Comparison of ENCODE assay signal across 8 cellular contexts in the genomic region with DNA sequence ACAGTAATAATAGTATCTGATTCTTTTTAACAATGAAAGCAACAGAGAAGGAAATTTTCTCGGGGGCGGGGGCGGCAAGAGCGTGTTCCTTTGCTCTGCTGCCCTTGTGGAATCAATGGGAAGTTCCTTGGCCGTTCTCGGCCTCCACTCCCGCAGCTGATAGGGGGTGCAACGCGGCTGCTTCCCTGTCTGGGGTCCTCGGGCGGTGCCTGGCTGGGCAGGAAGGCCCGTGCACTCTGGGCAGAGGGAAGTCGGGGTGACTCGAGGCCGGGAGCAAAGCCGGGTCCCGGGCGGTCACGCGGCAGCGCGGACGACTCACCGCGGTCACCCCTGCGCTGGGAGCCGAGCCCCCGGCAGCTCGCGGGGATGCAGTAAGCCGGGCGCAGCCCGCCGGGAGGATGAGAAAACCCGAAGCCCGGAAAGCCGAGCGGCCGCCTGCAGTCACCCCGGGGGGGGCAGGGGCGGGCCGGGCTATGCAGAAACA. TPM values are rescaled to one million over a fixed set of nuclear protein-coding genes. Genes with fewer than 3 reads are reported as not detected.
DNase-seq lines count a peak whose midpoint lies in the region; ATAC-seq and TF ChIP-seq lines count a peak whose summit lies in the region.

No MANE protein-coding gene starts in this region.

- peak overlapping the region; percentile 62 for H3K9ac ChIP-seq in mesendoderm (ENCODE audit: low read length)

- H3K27me3 ChIP-seq in H7 (ENCODE audit: control insufficient read depth, insufficient read depth, low read length), result no peaks in the 10 kb centered on the region; the same call in 1 of the 2 replicates
- no peaks in the 10 kb centered on the region for H3K27me3 ChIP-seq in mesendoderm (ENCODE audit: insufficient read depth, low read length, poor library complexity)

- no CpG with 5 or more reads among the region's 42 CpGs for WGBS in mesendoderm (ENCODE audit: extremely low coverage, insufficient coverage, low lambda C conversion rate)

- 0 out of 2 replicates have a peak, but pooled peaks have one; percentile 9 for TF ChIP-seq CTCF in AG10803 (conservative IDR thresholded peaks at IDR 0.05; ENCODE audit: low read length)
- TF ChIP-seq CTCF in astrocyte of the spinal cord (IDR thresholded peaks at IDR 0.05; ENCODE audit: low read depth, low read length), result no peak
- no peak for TF ChIP-seq CTCF in GM10266 (IDR thresholded peaks at IDR 0.05; ENCODE audit: control insufficient read depth, insufficient read depth, low read depth, missing control alignments)
- TF ChIP-seq CTCF in GM10248 (IDR thresholded peaks at IDR 0.05; ENCODE audit: control extremely low read depth, extremely low read depth, low read depth, missing control alignments), result no peak

- no peaks in the 10 kb centered on the region for H3K79me2 ChIP-seq in mesendoderm (ENCODE audit: control insufficient read depth, insufficient read depth, low read length)

- H4K5ac ChIP-seq in mesendoderm (ENCODE audit: low read length), result no peak overlapping the region

- POLR2A ChIA-PET in GM10248 (lab: Yijun Ruan, JAX), result no interaction called here

- peak overlapping the region; percentile 49 for H3K27ac ChIP-seq in mesendoderm (ENCODE audit: low read depth, low read length)

- no peak overlapping the region for H2AK5ac ChIP-seq in mesendoderm (ENCODE audit: low read length)

- no peak overlapping the region for H3K23ac ChIP-seq in mesendoderm (ENCODE audit: low read length)

- no peak overlapping the region for H4K8ac ChIP-seq in mesendoderm (ENCODE audit: low read depth, low read length)

- no peak overlapping the region for H3K18ac ChIP-seq in mesendoderm (ENCODE audit: low read length)

- peaks cover 2% of the 10 kb centered on the region for H3K4me1 ChIP-seq in mesendoderm (ENCODE audit: control insufficient read depth, low read depth, low read length)

- in situ Hi-C loops in astrocyte of the spinal cord (cut with HindIII; ENCODE audit: low sequenced_read_pairs), result no loop called here

- CTCF ChIA-PET in GM10248 (lab: Yijun Ruan, JAX), result interaction anchor here (1.0 kb wide), 1 partner anchor 56 kb away, joined by 3 read pairs; no protein-coding TSS in a partner anchor

- H3K79me1 ChIP-seq in mesendoderm (ENCODE audit: low read length), result peaks cover 4% of the 10 kb centered on the region

- DNase-seq in AG10803 (ENCODE audit: low read depth) (no peak), H7 (peak; percentile 77), astrocyte of the spinal cord (ENCODE audit: low read depth, low spot score) (no peak), mesendoderm (peak; percentile 58), GM10266 (ENCODE audit: extremely low spot score) (no peak), middle frontal gyrus (ENCODE audit: extremely low spot score, low spot score) (no peak), GM10248 (ENCODE audit: extremely low spot score) (no peak)

- peak overlapping the region; percentile 51 for H3K4me2 ChIP-seq in mesendoderm (ENCODE audit: low read length)

- H3K4ac ChIP-seq in mesendoderm (ENCODE audit: low read depth, low read length), result no peak overlapping the region

- H2BK15ac ChIP-seq in mesendoderm (replicated peaks; ENCODE audit: low read depth), result no peak overlapping the region

- no peak for ATAC-seq in esophagus mucosa

- H3K4me3 ChIP-seq in AG10803 (ENCODE audit: low read length), result peak overlapping the region; percentile 57
- H3K4me3 ChIP-seq in H7 (ENCODE audit: insufficient read depth, low read depth, low read length), result peak overlapping the region; percentile 53
- H3K4me3 ChIP-seq in astrocyte of the spinal cord (ENCODE audit: low read depth, low read length), result peak overlapping the region; percentile 94
- H3K4me3 ChIP-seq in mesendoderm (ENCODE audit: low read length), result peak overlapping the region; percentile 29

- no peak overlapping the region for H2BK120ac ChIP-seq in mesendoderm (ENCODE audit: low read depth, low read length)

- H3K36me3 ChIP-seq in H7 (replicated peaks; ENCODE audit: control insufficient read depth, insufficient read depth, low read length), result no peaks in the 10 kb centered on the region
- no peaks in the 10 kb centered on the region for H3K36me3 ChIP-seq in mesendoderm (ENCODE audit: control insufficient read depth, insufficient read depth, low read length)

- no peak overlapping the region for H2BK5ac ChIP-seq in mesendoderm (ENCODE audit: low read length)

- H3K56ac ChIP-seq in mesendoderm (ENCODE audit: low read length), result peak overlapping the region; percentile 77

RNA-seq across cellular contexts. Expression of gene TUBB3, which starts 2.5 kb away (rescaled TPM):
- 390 and 607 TPM in 2 replicates for total RNA-seq in H7 (2014; rRNA removed; shearing (Covaris generic))
- polyA plus RNA-seq in mesendoderm (2013, experiment 1 of 2), result 96.5 TPM
- polyA plus RNA-seq in mesendoderm (2013, experiment 2 of 2), result 103 TPM
- total RNA-seq in esophagus mucosa, result 22.0 TPM

RNA-seq across cellular contexts. Expression of gene MC1R, which starts 7.0 kb away (rescaled TPM):
- 5.6 and 6.5 TPM in 2 replicates for total RNA-seq in H7 (2014; rRNA removed; shearing (Covaris generic))
- 1.2 TPM for polyA plus RNA-seq in mesendoderm (2013, experiment 1 of 2)
- 0.98 TPM for polyA plus RNA-seq in mesendoderm (2013, experiment 2 of 2)
- total RNA-seq in esophagus mucosa, result 1.6 TPM

RNA-seq across cellular contexts. Expression of gene DEF8, which starts 22.9 kb away (rescaled TPM):
- 65.0 and 67.2 TPM in 2 replicates for total RNA-seq in H7 (2014; rRNA removed; shearing (Covaris generic))
- polyA plus RNA-seq in mesendoderm (2013, experiment 1 of 2), result 43.6 TPM
- polyA plus RNA-seq in mesendoderm (2013, experiment 2 of 2), result 44.8 TPM
- 29.9 TPM for total RNA-seq in esophagus mucosa

RNA-seq across cellular contexts. Expression of gene TCF25, which starts 52.2 kb away (rescaled TPM):
- 70.5 and 71.8 TPM in 2 replicates for total RNA-seq in H7 (2014; rRNA removed; shearing (Covaris generic))
- polyA plus RNA-seq in mesendoderm (2013, experiment 1 of 2), result 89.8 TPM
- 88.1 TPM for polyA plus RNA-seq in mesendoderm (2013, experiment 2 of 2)
- 99.2 TPM for total RNA-seq in esophagus mucosa

Comparison
In these comparisons a context has a peak if more than half of its experiments do, and no peak if none do; other contexts are left out.
1. DNase-seq: peak in H7 (single experiment) and mesendoderm (single experiment); none in AG10803 (single experiment), astrocyte of the spinal cord (single experiment), GM10266 (single experiment), middle frontal gyrus (single experiment) and GM10248 (single experiment).
2. H3K4me3 ChIP-seq: peak in every context shown above with its lines; median percentile 94 in astrocyte of the spinal cord; 57 in AG10803; 53 in H7; 29 in mesendoderm.
3. RNA of gene TUBB3, which starts 2.5 kb away (total RNA-seq): 390 to 607 TPM in H7; 22.0 TPM in esophagus mucosa (single experiment); every median in the first group is over 10 times any median in the second.